In genomic region chr20:63708301-63709148, GRCh38 we compare ENCODE assay signal across 8 cellular contexts. TPM values are rescaled to one million over a fixed set of nuclear protein-coding genes. Genes with fewer than 3 reads are reported as not detected.
A peak's percentile ranks its signal among the peaks of the same experiment; 100 is the strongest.
DNase-seq lines count a peak whose midpoint lies in the region; ATAC-seq and TF ChIP-seq lines count a peak whose summit lies in the region.

No MANE protein-coding gene starts in this region.

- H2AFZ ChIP-seq in MM.1S (ENCODE audit: low read length): no peak overlapping the region

- peak overlapping the region; percentile 83; the same call in 1 of the 2 replicates for H3K9ac ChIP-seq in MM.1S (ENCODE audit: low read length)

- TF ChIP-seq CTCF in BE2C (IDR thresholded peaks at IDR 0.05; ENCODE audit: low read depth, low read length): no peak
- TF ChIP-seq CTCF in MM.1S (IDR thresholded peaks at IDR 0.05; ENCODE audit: low read length): no peak
- TF ChIP-seq CTCF in choroid plexus epithelial cell (conservative IDR thresholded peaks at IDR 0.05; ENCODE audit: low read depth, low read length): no peak
- TF ChIP-seq CTCF in lower leg skin (IDR thresholded peaks at IDR 0.05): no peak
- TF ChIP-seq CTCF in tibial artery (IDR thresholded peaks at IDR 0.05): no peak

- no peaks in the 10 kb centered on the region for H3K27me3 ChIP-seq in BE2C
- no peaks in the 10 kb centered on the region for H3K27me3 ChIP-seq in MM.1S (replicated peaks; ENCODE audit: insufficient read depth, low read length)
- H3K27me3 ChIP-seq in tibial artery: no peaks in the 10 kb centered on the region

- no peaks in the 10 kb centered on the region; the same call in 1 of the 2 replicates for H3K4me1 ChIP-seq in BE2C
- peaks cover 14% of the 10 kb centered on the region for H3K4me1 ChIP-seq in MM.1S (ENCODE audit: low read length)
- peaks cover 0 to 40% (median 28%) of the 10 kb centered on the region in 4 donors for H3K4me1 ChIP-seq in tibial artery

- H3K9me3 ChIP-seq in BE2C (no peaks in the 10 kb centered on the region), MM.1S (replicated peaks; ENCODE audit: insufficient read depth, low read length) (no peaks in the 10 kb centered on the region), tibial artery (no peaks in the 10 kb centered on the region)

- no peak for TF ChIP-seq POLR2A in lower leg skin (IDR thresholded peaks at IDR 0.05)

- H3K4me3 ChIP-seq in BE2C (ENCODE audit: low read depth, low read length) (peak overlapping the region; percentile 77), MM.1S (ENCODE audit: low read length) (peak overlapping the region; percentile 97), choroid plexus epithelial cell (ENCODE audit: low read depth, low read length) (peak overlapping the region; percentile 83), lower leg skin (ENCODE audit: low read depth, poor library complexity, severe bottlenecking) (peak overlapping the region; percentile 48), tibial artery (peak overlapping the region; percentile 82 to 83)

- peak overlapping the region; percentile 61 for H3K4me2 ChIP-seq in MM.1S (ENCODE audit: low read depth, low read length)

- DNase-seq in BE2C: peak; percentile 18
- no peak for DNase-seq in MM.1S
- DNase-seq in choroid plexus epithelial cell (ENCODE audit: low read depth): no peak
- DNase-seq in lower leg skin (ENCODE audit: low spot score in 2 of 2): peak in 1 of 2 donors; percentile 87
- peak in 1 of 2 donors; percentile 66 for DNase-seq in tibial artery
- DNase-seq in ACHN: no peak
- DNase-seq in NCI-H1048 (lab: John Stamatoyannopoulos, UW): no peak

- H3K79me2 ChIP-seq in MM.1S (ENCODE audit: low read length): peaks cover 89% of the 10 kb centered on the region

- H4K20me1 ChIP-seq in MM.1S (ENCODE audit: insufficient read depth, low read length): peaks cover 4% of the 10 kb centered on the region; the same call in 1 of the 2 replicates

- H3K36me3 ChIP-seq in BE2C: peaks cover 58% of the 10 kb centered on the region
- H3K36me3 ChIP-seq in MM.1S (replicated peaks; ENCODE audit: insufficient read depth, low read length): peaks cover 10% of the 10 kb centered on the region
- peaks cover 40 to 75% (median 50%) of the 10 kb centered on the region in 3 donors for H3K36me3 ChIP-seq in tibial artery

- WGBS in lower leg skin, 2 donors: 28 to 44% methylated on average over 31 to 60 of the region's 67 CpGs

- peak; percentile 13 for ATAC-seq in GM19452 (IDR thresholded peaks at IDR 0.05; ENCODE audit: unreplicated experiment)

- H3F3A ChIP-seq in MM.1S (ENCODE audit: insufficient read depth, low read length): 0 out of 2 replicates have a peak, but pooled peaks cover 9% of the 10 kb centered on the region

- no peaks in the 10 kb centered on the region for H3K9me2 ChIP-seq in MM.1S (replicated peaks; ENCODE audit: insufficient read depth, low read length)

- in situ Hi-C loops in ACHN (cut with HindIII; ENCODE audit: low pct_ligation_motif_present, low pct_unique_long_range_greater_than_20kb, low sequenced_read_pairs): no loop called here

- H3K27ac ChIP-seq in MM.1S (ENCODE audit: low read length): no peak overlapping the region
- H3K27ac ChIP-seq in tibial artery: peak overlapping the region; percentile 76 to 86

- intact Hi-C loops in lower leg skin (cut with DNase I; ENCODE audit: low total_unique reads): no loop called here
- intact Hi-C loops in tibial artery (cut with DNase I; ENCODE audit: low total_unique reads): loop anchor here (5.0 kb wide), 2 partner anchors 51 to 81 kb away; partner anchors contain the start of genes GMEB2 and RTEL1

RNA-seq across cellular contexts. Expression of gene ZGPAT, which starts 0.7 kb away (rescaled TPM):
- polyA plus RNA-seq in BE2C (2012; ENCODE audit: insufficient read depth, insufficient read length, low read depth): 122 TPM
- total RNA-seq in lower leg skin: 10 to 100 TPM; 34.4 to 44.7 (median 35.9) TPM

RNA-seq across cellular contexts. Expression of gene ARFRP1, which starts 0.7 kb away (rescaled TPM):
- polyA plus RNA-seq in BE2C (2012; ENCODE audit: insufficient read depth, insufficient read length, low read depth): 115 TPM
- 10 to 100 TPM; 20.7 to 42.6 (median 34.7) TPM for total RNA-seq in lower leg skin

RNA-seq across cellular contexts. Expression of gene TNFRSF6B, which starts 12.1 kb away (rescaled TPM):
- not detected for polyA plus RNA-seq in BE2C (2012; ENCODE audit: insufficient read depth, insufficient read length, low read depth)
- 10 to 100 TPM in 2 of 4 donors, 1 to 10 TPM in 2; 3.0 to 49.5 (median 12.1) TPM for total RNA-seq in lower leg skin

RNA-seq across cellular contexts. Expression of gene LIME1, which starts 27.9 kb away (rescaled TPM):
- 49.0 TPM for polyA plus RNA-seq in BE2C (2012; ENCODE audit: insufficient read depth, insufficient read length, low read depth)
- 10 to 100 TPM; 17.8 to 26.3 (median 21.8) TPM for total RNA-seq in lower leg skin

RNA-seq across cellular contexts. Expression of gene SLC2A4RG, which starts 31.1 kb away (rescaled TPM):
- polyA plus RNA-seq in BE2C (2012; ENCODE audit: insufficient read depth, insufficient read length, low read depth): 89.5 TPM
- 100 to 1,000 TPM in 2 of 4 donors, 10 to 100 TPM in 2; 79.9 to 127 (median 96.2) TPM for total RNA-seq in lower leg skin
